In the genomic region with DNA sequence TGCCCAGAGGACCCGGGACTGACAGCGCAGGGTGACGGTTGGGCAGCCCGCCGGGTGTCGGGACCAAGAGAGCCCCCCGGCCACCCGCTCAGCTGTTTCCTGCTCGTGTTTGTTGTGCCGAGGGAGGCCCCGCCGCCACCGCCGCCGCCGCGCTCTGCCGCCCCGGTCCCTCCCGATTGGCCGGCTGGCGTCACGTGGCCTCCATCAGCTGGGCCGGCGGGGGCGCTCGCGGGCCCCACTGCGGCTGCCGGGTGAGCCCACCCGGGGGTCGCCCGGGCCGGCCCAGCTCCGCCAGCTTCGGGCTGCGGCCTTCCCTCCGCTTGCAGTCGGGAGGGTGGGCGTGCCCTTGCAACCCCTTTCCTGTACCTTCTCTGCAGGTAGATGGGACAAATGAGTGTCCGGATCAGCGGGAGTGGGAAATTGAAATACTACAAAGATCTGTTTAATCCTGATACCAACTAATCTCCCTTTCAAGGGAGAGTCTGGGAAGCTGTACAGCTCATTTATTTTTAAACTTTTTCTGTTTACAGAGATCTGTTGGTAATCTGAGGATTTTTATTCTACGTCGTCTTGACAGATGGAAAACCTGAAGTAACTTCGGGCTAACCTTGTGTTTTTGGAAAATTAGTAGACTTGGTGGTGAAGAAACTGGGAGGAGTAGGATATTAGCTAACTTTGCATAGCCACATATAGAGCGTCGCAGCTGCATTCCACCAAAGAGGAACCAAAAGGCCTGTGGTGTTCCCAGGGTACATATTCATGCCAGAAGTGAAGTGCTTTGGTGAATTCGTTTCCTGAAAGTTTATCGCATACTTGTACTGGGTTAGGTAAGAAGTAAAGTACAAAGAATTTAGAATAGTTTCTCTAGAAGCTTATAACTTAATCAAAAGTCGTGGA, we compare ENCODE assay signal across 1 cellular context.
TF ChIP-seq lines count a peak whose summit lies in the region.

No MANE protein-coding gene starts in this region.

TF ChIP-seq in HepG2, 621 proteins besides CTCF, POLR2A, EP300 and RAD21 (continued from another document and continues in another):
- TF ChIP-seq, protein P1, sequence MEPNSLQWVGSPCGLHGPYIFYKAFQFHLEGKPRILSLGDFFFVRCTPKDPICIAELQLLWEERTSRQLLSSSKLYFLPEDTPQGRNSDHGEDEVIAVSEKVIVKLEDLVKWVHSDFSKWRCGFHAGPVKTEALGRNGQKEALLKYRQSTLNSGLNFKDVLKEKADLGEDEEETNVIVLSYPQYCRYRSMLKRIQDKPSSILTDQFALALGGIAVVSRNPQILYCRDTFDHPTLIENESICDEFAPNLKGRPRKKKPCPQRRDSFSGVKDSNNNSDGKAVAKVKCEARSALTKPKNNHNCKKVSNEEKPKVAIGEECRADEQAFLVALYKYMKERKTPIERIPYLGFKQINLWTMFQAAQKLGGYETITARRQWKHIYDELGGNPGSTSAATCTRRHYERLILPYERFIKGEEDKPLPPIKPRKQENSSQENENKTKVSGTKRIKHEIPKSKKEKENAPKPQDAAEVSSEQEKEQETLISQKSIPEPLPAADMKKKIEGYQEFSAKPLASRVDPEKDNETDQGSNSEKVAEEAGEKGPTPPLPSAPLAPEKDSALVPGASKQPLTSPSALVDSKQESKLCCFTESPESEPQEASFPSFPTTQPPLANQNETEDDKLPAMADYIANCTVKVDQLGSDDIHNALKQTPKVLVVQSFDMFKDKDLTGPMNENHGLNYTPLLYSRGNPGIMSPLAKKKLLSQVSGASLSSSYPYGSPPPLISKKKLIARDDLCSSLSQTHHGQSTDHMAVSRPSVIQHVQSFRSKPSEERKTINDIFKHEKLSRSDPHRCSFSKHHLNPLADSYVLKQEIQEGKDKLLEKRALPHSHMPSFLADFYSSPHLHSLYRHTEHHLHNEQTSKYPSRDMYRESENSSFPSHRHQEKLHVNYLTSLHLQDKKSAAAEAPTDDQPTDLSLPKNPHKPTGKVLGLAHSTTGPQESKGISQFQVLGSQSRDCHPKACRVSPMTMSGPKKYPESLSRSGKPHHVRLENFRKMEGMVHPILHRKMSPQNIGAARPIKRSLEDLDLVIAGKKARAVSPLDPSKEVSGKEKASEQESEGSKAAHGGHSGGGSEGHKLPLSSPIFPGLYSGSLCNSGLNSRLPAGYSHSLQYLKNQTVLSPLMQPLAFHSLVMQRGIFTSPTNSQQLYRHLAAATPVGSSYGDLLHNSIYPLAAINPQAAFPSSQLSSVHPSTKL (CRISPR knock-in tag; IDR thresholded peaks at IDR 0.05): 0 out of 2 replicates have a peak, but pooled peaks have one; percentile 14
- no peak for TF ChIP-seq ZNF773 (CRISPR knock-in tag; IDR thresholded peaks at IDR 0.05; ENCODE audit: borderline replicate concordance)
- TF ChIP-seq, protein P2, sequence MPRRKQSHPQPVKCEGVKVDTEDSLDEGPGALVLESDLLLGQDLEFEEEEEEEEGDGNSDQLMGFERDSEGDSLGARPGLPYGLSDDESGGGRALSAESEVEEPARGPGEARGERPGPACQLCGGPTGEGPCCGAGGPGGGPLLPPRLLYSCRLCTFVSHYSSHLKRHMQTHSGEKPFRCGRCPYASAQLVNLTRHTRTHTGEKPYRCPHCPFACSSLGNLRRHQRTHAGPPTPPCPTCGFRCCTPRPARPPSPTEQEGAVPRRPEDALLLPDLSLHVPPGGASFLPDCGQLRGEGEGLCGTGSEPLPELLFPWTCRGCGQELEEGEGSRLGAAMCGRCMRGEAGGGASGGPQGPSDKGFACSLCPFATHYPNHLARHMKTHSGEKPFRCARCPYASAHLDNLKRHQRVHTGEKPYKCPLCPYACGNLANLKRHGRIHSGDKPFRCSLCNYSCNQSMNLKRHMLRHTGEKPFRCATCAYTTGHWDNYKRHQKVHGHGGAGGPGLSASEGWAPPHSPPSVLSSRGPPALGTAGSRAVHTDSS (CRISPR knock-in tag; conservative IDR thresholded peaks at IDR 0.05): no peak
- TF ChIP-seq POLR2AphosphoS5 (IDR thresholded peaks at IDR 0.05; ENCODE audit: low read depth, low read length): no peak
- no peak for TF ChIP-seq SNAI1 (CRISPR knock-in tag; IDR thresholded peaks at IDR 0.05; ENCODE audit: borderline replicate concordance)
- no peak for TF ChIP-seq NAIF1 (CRISPR knock-in tag; IDR thresholded peaks at IDR 0.05; ENCODE audit: borderline replicate concordance)
- TF ChIP-seq GATAD1 (CRISPR knock-in tag; IDR thresholded peaks at IDR 0.05): peak; percentile 41; the same call in 1 of the 2 replicates
- no peak for TF ChIP-seq HIVEP1 (CRISPR knock-in tag; IDR thresholded peaks at IDR 0.05)
- no peak for TF ChIP-seq ZNF3 (CRISPR knock-in tag; IDR thresholded peaks at IDR 0.05)
- no peak for TF ChIP-seq SOX13 (IDR thresholded peaks at IDR 0.05)
- TF ChIP-seq SOX13 (CRISPR knock-in tag; conservative IDR thresholded peaks at IDR 0.05 in 1 of 2, IDR thresholded peaks at IDR 0.05 in 1 of 2): no peak
- TF ChIP-seq HNRNPUL1 (IDR thresholded peaks at IDR 0.05; ENCODE audit: low read depth, low read length): no peak
- no peak for TF ChIP-seq CREM (IDR thresholded peaks at IDR 0.05)
- no peak for TF ChIP-seq CREM (CRISPR knock-in tag; IDR thresholded peaks at IDR 0.05)
- TF ChIP-seq, protein P3, sequence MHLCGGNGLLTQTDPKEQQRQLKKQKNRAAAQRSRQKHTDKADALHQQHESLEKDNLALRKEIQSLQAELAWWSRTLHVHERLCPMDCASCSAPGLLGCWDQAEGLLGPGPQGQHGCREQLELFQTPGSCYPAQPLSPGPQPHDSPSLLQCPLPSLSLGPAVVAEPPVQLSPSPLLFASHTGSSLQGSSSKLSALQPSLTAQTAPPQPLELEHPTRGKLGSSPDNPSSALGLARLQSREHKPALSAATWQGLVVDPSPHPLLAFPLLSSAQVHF (CRISPR knock-in tag; IDR thresholded peaks at IDR 0.05): no peak
- no peak for TF ChIP-seq ONECUT2 (CRISPR knock-in tag; IDR thresholded peaks at IDR 0.05)
- peak; percentile 65 for TF ChIP-seq SAP130 (CRISPR knock-in tag; IDR thresholded peaks at IDR 0.05; ENCODE audit: low read depth)
- TF ChIP-seq, protein P4, sequence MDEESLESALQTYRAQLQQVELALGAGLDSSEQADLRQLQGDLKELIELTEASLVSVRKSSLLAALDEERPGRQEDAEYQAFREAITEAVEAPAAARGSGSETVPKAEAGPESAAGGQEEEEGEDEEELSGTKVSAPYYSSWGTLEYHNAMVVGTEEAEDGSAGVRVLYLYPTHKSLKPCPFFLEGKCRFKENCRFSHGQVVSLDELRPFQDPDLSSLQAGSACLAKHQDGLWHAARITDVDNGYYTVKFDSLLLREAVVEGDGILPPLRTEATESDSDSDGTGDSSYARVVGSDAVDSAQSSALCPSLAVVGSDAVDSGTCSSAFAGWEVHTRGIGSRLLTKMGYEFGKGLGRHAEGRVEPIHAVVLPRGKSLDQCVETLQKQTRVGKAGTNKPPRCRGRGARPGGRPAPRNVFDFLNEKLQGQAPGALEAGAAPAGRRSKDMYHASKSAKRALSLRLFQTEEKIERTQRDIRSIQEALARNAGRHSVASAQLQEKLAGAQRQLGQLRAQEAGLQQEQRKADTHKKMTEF (CRISPR knock-in tag; IDR thresholded peaks at IDR 0.05): no peak
- TF ChIP-seq ZNF746 (CRISPR knock-in tag; IDR thresholded peaks at IDR 0.05): no peak
- TF ChIP-seq, protein P5, sequence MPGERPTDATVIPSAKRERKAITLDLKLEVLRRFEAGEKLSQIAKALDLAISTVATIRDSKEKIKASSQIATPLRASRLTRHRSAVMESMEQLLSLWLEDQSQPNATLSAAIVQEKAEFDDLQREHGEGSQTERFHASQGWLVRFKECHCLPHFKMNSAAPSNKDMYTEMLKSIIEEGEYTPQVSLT (CRISPR knock-in tag; IDR thresholded peaks at IDR 0.05; ENCODE audit: borderline replicate concordance, low read depth): no peak
- TF ChIP-seq, protein P6, sequence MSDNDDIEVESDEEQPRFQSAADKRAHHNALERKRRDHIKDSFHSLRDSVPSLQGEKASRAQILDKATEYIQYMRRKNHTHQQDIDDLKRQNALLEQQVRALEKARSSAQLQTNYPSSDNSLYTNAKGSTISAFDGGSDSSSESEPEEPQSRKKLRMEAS (IDR thresholded peaks at IDR 0.05): peak; percentile 78
- TF ChIP-seq ZNF329 (CRISPR knock-in tag; IDR thresholded peaks at IDR 0.05; ENCODE audit: low read depth): 0 out of 2 replicates have a peak, but pooled peaks have one; percentile 42
- no peak for TF ChIP-seq AKAP8 (CRISPR knock-in tag; IDR thresholded peaks at IDR 0.05)
- TF ChIP-seq KAT2B (IDR thresholded peaks at IDR 0.05; ENCODE audit: borderline replicate concordance, low read depth, low read length): no peak
- no peak for TF ChIP-seq ZNF605 (CRISPR knock-in tag; IDR thresholded peaks at IDR 0.05)
- TF ChIP-seq ZNF296 (CRISPR knock-in tag; conservative IDR thresholded peaks at IDR 0.05): no peak
- TF ChIP-seq ZBTB7A (CRISPR knock-in tag; IDR thresholded peaks at IDR 0.05): peak; percentile 92
- TF ChIP-seq ZNF556 (CRISPR knock-in tag; IDR thresholded peaks at IDR 0.05; ENCODE audit: borderline replicate concordance): no peak
- no peak for TF ChIP-seq ZNF468 (CRISPR knock-in tag; IDR thresholded peaks at IDR 0.05)
- 0 out of 2 replicates have a peak, but pooled peaks have one; percentile 14 for TF ChIP-seq MAF1 (CRISPR knock-in tag; IDR thresholded peaks at IDR 0.05; ENCODE audit: borderline replicate concordance)
- 0 out of 2 replicates have a peak, but pooled peaks have one; percentile 11 for TF ChIP-seq THAP11 (CRISPR knock-in tag; IDR thresholded peaks at IDR 0.05)
- TF ChIP-seq, protein P7, sequence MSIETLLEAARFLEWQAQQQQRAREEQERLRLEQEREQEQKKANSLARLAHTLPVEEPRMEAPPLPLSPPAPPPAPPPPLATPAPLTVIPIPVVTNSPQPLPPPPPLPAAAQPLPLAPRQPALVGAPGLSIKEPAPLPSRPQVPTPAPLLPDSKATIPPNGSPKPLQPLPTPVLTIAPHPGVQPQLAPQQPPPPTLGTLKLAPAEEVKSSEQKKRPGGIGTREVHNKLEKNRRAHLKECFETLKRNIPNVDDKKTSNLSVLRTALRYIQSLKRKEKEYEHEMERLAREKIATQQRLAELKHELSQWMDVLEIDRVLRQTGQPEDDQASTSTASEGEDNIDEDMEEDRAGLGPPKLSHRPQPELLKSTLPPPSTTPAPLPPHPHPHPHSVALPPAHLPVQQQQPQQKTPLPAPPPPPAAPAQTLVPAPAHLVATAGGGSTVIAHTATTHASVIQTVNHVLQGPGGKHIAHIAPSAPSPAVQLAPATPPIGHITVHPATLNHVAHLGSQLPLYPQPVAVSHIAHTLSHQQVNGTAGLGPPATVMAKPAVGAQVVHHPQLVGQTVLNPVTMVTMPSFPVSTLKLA (IDR thresholded peaks at IDR 0.05): no peak
- TF ChIP-seq ZNF558 (CRISPR knock-in tag; IDR thresholded peaks at IDR 0.05; ENCODE audit: borderline replicate concordance): no peak
- TF ChIP-seq, protein P8, sequence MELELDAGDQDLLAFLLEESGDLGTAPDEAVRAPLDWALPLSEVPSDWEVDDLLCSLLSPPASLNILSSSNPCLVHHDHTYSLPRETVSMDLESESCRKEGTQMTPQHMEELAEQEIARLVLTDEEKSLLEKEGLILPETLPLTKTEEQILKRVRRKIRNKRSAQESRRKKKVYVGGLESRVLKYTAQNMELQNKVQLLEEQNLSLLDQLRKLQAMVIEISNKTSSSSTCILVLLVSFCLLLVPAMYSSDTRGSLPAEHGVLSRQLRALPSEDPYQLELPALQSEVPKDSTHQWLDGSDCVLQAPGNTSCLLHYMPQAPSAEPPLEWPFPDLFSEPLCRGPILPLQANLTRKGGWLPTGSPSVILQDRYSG (CRISPR knock-in tag; IDR thresholded peaks at IDR 0.05): no peak
- TF ChIP-seq MLLT10 (CRISPR knock-in tag; IDR thresholded peaks at IDR 0.05): no peak
- no peak for TF ChIP-seq ZNF180 (CRISPR knock-in tag; IDR thresholded peaks at IDR 0.05; ENCODE audit: borderline replicate concordance, low read depth)
- no peak for TF ChIP-seq PPARG (CRISPR knock-in tag; conservative IDR thresholded peaks at IDR 0.05)
- no peak for TF ChIP-seq PHB2 (IDR thresholded peaks at IDR 0.05; ENCODE audit: partially characterized antibody)
- no peak for TF ChIP-seq TRIM24 (CRISPR knock-in tag; IDR thresholded peaks at IDR 0.05)
- TF ChIP-seq SRSF4 (IDR thresholded peaks at IDR 0.05; ENCODE audit: low read depth, low read length, poor library complexity, severe bottlenecking): no peak
- TF ChIP-seq ZNF350 (CRISPR knock-in tag; IDR thresholded peaks at IDR 0.05; ENCODE audit: borderline replicate concordance, low read depth): no peak
- TF ChIP-seq, protein P9, sequence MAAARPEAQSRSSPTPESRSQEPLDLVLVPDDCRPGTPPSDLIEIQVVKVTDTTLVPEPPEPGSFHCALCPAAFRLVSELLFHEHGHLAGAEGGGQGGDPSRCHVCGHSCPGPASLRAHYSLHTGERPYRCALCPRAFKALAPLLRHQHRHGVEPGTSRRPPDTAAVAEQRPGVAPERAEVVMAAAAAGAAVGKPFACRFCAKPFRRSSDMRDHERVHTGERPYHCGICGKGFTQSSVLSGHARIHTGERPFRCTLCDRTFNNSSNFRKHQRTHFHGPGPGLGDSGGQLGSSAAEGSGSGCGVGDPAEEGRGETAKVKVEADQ (CRISPR knock-in tag; IDR thresholded peaks at IDR 0.05; ENCODE audit: borderline replicate concordance): no peak
- TF ChIP-seq ZFP36 (IDR thresholded peaks at IDR 0.05; ENCODE audit: borderline replicate concordance, low read depth, low read length, partially characterized antibody): no peak
- 0 out of 2 replicates have a peak, but pooled peaks have one; percentile 23 for TF ChIP-seq SAFB2 (CRISPR knock-in tag; IDR thresholded peaks at IDR 0.05; ENCODE audit: borderline replicate concordance, low read depth)
- TF ChIP-seq CHD2 (IDR thresholded peaks at IDR 0.05; ENCODE audit: low read depth, low read length): no peak
- TF ChIP-seq, protein P10, sequence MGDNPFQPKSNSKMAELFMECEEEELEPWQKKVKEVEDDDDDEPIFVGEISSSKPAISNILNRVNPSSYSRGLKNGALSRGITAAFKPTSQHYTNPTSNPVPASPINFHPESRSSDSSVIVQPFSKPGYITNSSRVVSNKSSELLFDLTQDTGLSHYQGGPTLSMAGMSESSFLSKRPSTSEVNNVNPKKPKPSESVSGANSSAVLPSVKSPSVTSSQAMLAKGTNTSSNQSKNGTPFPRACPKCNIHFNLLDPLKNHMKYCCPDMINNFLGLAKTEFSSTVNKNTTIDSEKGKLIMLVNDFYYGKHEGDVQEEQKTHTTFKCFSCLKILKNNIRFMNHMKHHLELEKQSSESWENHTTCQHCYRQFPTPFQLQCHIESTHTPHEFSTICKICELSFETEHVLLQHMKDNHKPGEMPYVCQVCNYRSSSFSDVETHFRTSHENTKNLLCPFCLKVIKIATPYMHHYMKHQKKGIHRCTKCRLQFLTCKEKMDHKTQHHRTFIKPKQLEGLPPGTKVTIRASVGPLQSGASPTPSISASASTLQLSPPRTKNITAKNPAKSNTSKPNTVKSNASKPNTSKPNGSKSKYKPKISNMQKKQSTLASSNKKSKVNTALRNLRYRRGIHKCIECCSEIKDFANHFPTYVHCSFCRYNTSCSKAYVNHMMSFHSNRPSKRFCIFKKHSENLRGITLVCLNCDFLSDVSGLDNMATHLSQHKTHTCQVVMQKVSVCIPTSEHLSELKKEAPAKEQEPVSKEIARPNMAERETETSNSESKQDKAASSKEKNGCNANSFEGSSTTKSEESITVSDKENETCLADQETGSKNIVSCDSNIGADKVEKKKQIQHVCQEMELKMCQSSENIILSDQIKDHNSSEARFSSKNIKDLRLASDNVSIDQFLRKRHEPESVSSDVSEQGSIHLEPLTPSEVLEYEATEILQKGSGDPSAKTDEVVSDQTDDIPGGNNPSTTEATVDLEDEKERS (CRISPR knock-in tag; IDR thresholded peaks at IDR 0.05): no peak
- no peak for TF ChIP-seq ZNF432 (CRISPR knock-in tag; IDR thresholded peaks at IDR 0.05; ENCODE audit: borderline replicate concordance)
- no peak for TF ChIP-seq RAD51 (IDR thresholded peaks at IDR 0.05; ENCODE audit: borderline replicate concordance)
- TF ChIP-seq MBNL3 (CRISPR knock-in tag; conservative IDR thresholded peaks at IDR 0.05): no peak
- TF ChIP-seq ZNF136 (CRISPR knock-in tag; IDR thresholded peaks at IDR 0.05; ENCODE audit: low read depth): no peak
